ENCODE assay signal across 1 cellular context in the genomic region with DNA sequence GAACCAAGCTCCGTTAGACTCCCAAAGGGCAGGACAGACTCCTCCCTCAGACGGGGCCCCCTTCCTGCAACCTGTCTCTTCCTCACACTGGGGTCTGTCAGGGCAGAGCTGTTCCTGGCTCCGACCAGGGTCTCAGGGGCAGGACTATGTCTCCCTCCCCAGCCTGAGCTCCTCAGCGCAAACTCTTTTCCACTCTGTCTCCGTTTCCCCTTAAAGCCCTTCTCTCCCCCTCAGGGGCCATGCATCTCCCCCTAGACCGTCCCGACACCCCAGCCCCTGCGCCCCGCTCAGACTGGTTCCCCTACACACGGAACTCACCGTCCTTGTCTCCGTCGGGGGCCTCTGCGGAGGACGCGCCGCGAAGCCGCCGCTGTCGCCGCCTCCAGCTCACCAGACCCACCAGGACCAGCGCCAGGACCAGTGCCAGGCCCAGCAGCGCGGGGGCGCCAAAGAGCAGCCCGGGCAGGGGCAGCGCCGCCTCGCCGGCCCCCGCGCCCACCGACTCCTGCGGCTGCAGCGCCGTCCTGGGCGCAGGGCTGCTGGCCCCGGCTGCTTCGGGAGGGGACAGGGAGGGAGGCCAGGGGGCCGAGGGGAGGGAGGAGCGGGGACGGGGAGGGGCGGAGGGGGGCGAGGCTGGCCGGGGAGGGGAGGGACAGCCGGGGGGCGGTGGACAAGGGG.
TF ChIP-seq lines count a peak whose summit lies in the region.

No MANE protein-coding gene starts in this region.

TF ChIP-seq in GM12878, 131 proteins besides CTCF, POLR2A, EP300 and RAD21 (continues in another document):
- TF ChIP-seq SP1 (IDR thresholded peaks at IDR 0.05; ENCODE audit: low read depth, low read length) (no peak), NR2F1 (conservative IDR thresholded peaks at IDR 0.05) (no peak), CREM (IDR thresholded peaks at IDR 0.05; ENCODE audit: low read depth) (0 out of 2 replicates have a peak, but pooled peaks have one; percentile 28), TBL1XR1 (IDR thresholded peaks at IDR 0.05; ENCODE audit: low read depth, low read length) (0 out of 2 replicates have a peak, but pooled peaks have one; percentile 11), TAF1 (IDR thresholded peaks at IDR 0.05; ENCODE audit: borderline replicate concordance, low read depth, low read length) (0 out of 2 replicates have a peak, but pooled peaks have one; percentile 34), CHD4 (IDR thresholded peaks at IDR 0.05) (no peak), RELA (IDR thresholded peaks at IDR 0.05; ENCODE audit: borderline replicate concordance, partially characterized antibody) (no peak), CREB1 (IDR thresholded peaks at IDR 0.05; ENCODE audit: low read depth) (no peak), NFYA (IDR thresholded peaks at IDR 0.05; ENCODE audit: borderline replicate concordance, low read depth, low read length) (no peak), EGR1 (IDR thresholded peaks at IDR 0.05; ENCODE audit: borderline replicate concordance in 1 of 2, low read depth in 2 of 2, low read length in 2 of 2) (peak in 1 of 2 experiments; percentile 40; a peak in 1 of 3 replicates), NRF1 (conservative IDR thresholded peaks at IDR 0.05; ENCODE audit: low read depth, low read length) (no peak), HCFC1 (IDR thresholded peaks at IDR 0.05; ENCODE audit: low read length) (no peak), RBBP5 (conservative IDR thresholded peaks at IDR 0.05) (no peak), RAD51 (IDR thresholded peaks at IDR 0.05) (no peak), ETV6 (conservative IDR thresholded peaks at IDR 0.05 in 1 of 2, IDR thresholded peaks at IDR 0.05 in 1 of 2; ENCODE audit: borderline replicate concordance in 1 of 2, low read depth in 1 of 2) (no peak), CBX3 (IDR thresholded peaks at IDR 0.05; ENCODE audit: borderline replicate concordance, low read depth) (no peak), ZNF217 (IDR thresholded peaks at IDR 0.05) (no peak), EZH2 (IDR thresholded peaks at IDR 0.05; ENCODE audit: borderline replicate concordance, control insufficient read depth, low read depth, low read length) (no peak), ASH2L (IDR thresholded peaks at IDR 0.05; ENCODE audit: borderline replicate concordance, low read depth) (no peak), PAX5 (IDR thresholded peaks at IDR 0.05; ENCODE audit: borderline replicate concordance, low read depth, low read length) (no peak), HDAC2 (IDR thresholded peaks at IDR 0.05) (no peak), MEF2A (IDR thresholded peaks at IDR 0.05; ENCODE audit: insufficient read depth, low read depth, low read length) (no peak), POLR2AphosphoS5 (IDR thresholded peaks at IDR 0.05; ENCODE audit: low read length) (no peak), NFXL1 (IDR thresholded peaks at IDR 0.05; ENCODE audit: borderline replicate concordance) (no peak), SRF (IDR thresholded peaks at IDR 0.05; ENCODE audit: low read depth in 2 of 2, low read length in 2 of 2) (0 out of 4 replicates have a peak, but pooled peaks of 1 of the 2 experiments have one; percentile 13), CHD1 (IDR thresholded peaks at IDR 0.05; ENCODE audit: low read depth, low read length) (peak; percentile 79; the same call in 1 of the 2 replicates), TCF12 (IDR thresholded peaks at IDR 0.05; ENCODE audit: low read depth, low read length) (no peak), FOXK2 (IDR thresholded peaks at IDR 0.05) (no peak), ZNF384 (IDR thresholded peaks at IDR 0.05; ENCODE audit: borderline replicate concordance, low read depth, low read length) (no peak), SUPT20H (IDR thresholded peaks at IDR 0.05; ENCODE audit: borderline replicate concordance, control insufficient read depth, low read depth, low read length) (no peak), SREBF2 (IDR thresholded peaks at IDR 0.05; ENCODE audit: low read length) (no peak), PAX8 (IDR thresholded peaks at IDR 0.05) (no peak), NR2C1 (IDR thresholded peaks at IDR 0.05) (no peak), SREBF1 (IDR thresholded peaks at IDR 0.05; ENCODE audit: low read length) (no peak), DPF2 (IDR thresholded peaks at IDR 0.05) (no peak), JUND (IDR thresholded peaks at IDR 0.05; ENCODE audit: low read depth, low read length) (no peak), BMI1 (IDR thresholded peaks at IDR 0.05; ENCODE audit: borderline replicate concordance) (no peak), ZBED1 (IDR thresholded peaks at IDR 0.05; ENCODE audit: borderline replicate concordance) (no peak), CHD2 (IDR thresholded peaks at IDR 0.05; ENCODE audit: borderline replicate concordance, low read depth, low read length) (0 out of 2 replicates have a peak, but pooled peaks have one; percentile 25), ZNF24 (IDR thresholded peaks at IDR 0.05) (peak; percentile 18; the same call in 1 of the 2 replicates)
- TF ChIP-seq, protein P1, sequence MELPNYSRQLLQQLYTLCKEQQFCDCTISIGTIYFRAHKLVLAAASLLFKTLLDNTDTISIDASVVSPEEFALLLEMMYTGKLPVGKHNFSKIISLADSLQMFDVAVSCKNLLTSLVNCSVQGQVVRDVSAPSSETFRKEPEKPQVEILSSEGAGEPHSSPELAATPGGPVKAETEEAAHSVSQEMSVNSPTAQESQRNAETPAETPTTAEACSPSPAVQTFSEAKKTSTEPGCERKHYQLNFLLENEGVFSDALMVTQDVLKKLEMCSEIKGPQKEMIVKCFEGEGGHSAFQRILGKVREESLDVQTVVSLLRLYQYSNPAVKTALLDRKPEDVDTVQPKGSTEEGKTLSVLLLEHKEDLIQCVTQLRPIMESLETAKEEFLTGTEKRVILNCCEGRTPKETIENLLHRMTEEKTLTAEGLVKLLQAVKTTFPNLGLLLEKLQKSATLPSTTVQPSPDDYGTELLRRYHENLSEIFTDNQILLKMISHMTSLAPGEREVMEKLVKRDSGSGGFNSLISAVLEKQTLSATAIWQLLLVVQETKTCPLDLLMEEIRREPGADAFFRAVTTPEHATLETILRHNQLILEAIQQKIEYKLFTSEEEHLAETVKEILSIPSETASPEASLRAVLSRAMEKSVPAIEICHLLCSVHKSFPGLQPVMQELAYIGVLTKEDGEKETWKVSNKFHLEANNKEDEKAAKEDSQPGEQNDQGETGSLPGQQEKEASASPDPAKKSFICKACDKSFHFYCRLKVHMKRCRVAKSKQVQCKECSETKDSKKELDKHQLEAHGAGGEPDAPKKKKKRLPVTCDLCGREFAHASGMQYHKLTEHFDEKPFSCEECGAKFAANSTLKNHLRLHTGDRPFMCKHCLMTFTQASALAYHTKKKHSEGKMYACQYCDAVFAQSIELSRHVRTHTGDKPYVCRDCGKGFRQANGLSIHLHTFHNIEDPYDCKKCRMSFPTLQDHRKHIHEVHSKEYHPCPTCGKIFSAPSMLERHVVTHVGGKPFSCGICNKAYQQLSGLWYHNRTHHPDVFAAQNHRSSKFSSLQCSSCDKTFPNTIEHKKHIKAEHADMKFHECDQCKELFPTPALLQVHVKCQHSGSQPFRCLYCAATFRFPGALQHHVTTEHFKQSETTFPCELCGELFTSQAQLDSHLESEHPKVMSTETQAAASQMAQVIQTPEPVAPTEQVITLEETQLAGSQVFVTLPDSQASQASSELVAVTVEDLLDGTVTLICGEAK (IDR thresholded peaks at IDR 0.05; ENCODE audit: borderline replicate concordance) = no peak
- TF ChIP-seq, protein P2, sequence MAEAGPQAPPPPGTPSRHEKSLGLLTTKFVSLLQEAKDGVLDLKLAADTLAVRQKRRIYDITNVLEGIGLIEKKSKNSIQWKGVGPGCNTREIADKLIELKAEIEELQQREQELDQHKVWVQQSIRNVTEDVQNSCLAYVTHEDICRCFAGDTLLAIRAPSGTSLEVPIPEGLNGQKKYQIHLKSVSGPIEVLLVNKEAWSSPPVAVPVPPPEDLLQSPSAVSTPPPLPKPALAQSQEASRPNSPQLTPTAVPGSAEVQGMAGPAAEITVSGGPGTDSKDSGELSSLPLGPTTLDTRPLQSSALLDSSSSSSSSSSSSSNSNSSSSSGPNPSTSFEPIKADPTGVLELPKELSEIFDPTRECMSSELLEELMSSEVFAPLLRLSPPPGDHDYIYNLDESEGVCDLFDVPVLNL (IDR thresholded peaks at IDR 0.05; ENCODE audit: low read depth, low read length) = no peak
- TF ChIP-seq, protein P3, sequence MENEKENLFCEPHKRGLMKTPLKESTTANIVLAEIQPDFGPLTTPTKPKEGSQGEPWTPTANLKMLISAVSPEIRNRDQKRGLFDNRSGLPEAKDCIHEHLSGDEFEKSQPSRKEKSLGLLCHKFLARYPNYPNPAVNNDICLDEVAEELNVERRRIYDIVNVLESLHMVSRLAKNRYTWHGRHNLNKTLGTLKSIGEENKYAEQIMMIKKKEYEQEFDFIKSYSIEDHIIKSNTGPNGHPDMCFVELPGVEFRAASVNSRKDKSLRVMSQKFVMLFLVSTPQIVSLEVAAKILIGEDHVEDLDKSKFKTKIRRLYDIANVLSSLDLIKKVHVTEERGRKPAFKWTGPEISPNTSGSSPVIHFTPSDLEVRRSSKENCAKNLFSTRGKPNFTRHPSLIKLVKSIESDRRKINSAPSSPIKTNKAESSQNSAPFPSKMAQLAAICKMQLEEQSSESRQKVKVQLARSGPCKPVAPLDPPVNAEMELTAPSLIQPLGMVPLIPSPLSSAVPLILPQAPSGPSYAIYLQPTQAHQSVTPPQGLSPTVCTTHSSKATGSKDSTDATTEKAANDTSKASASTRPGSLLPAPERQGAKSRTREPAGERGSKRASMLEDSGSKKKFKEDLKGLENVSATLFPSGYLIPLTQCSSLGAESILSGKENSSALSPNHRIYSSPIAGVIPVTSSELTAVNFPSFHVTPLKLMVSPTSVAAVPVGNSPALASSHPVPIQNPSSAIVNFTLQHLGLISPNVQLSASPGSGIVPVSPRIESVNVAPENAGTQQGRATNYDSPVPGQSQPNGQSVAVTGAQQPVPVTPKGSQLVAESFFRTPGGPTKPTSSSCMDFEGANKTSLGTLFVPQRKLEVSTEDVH (IDR thresholded peaks at IDR 0.05; ENCODE audit: low read depth, partially characterized antibody) = no peak
- TF ChIP-seq, protein P4, sequence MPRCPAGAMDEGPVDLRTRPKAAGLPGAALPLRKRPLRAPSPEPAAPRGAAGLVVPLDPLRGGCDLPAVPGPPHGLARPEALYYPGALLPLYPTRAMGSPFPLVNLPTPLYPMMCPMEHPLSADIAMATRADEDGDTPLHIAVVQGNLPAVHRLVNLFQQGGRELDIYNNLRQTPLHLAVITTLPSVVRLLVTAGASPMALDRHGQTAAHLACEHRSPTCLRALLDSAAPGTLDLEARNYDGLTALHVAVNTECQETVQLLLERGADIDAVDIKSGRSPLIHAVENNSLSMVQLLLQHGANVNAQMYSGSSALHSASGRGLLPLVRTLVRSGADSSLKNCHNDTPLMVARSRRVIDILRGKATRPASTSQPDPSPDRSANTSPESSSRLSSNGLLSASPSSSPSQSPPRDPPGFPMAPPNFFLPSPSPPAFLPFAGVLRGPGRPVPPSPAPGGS (IDR thresholded peaks at IDR 0.05; ENCODE audit: borderline replicate concordance, insufficient read depth, low read depth, low read length, poor library complexity, severe bottlenecking) = no peak
- TF ChIP-seq, protein P5, sequence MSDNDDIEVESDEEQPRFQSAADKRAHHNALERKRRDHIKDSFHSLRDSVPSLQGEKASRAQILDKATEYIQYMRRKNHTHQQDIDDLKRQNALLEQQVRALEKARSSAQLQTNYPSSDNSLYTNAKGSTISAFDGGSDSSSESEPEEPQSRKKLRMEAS (IDR thresholded peaks at IDR 0.05; ENCODE audit: low read depth, low read length) = no peak
- TF ChIP-seq, protein P6, sequence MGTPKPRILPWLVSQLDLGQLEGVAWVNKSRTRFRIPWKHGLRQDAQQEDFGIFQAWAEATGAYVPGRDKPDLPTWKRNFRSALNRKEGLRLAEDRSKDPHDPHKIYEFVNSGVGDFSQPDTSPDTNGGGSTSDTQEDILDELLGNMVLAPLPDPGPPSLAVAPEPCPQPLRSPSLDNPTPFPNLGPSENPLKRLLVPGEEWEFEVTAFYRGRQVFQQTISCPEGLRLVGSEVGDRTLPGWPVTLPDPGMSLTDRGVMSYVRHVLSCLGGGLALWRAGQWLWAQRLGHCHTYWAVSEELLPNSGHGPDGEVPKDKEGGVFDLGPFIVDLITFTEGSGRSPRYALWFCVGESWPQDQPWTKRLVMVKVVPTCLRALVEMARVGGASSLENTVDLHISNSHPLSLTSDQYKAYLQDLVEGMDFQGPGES (IDR thresholded peaks at IDR 0.05) = no peak
- TF ChIP-seq, protein P7, sequence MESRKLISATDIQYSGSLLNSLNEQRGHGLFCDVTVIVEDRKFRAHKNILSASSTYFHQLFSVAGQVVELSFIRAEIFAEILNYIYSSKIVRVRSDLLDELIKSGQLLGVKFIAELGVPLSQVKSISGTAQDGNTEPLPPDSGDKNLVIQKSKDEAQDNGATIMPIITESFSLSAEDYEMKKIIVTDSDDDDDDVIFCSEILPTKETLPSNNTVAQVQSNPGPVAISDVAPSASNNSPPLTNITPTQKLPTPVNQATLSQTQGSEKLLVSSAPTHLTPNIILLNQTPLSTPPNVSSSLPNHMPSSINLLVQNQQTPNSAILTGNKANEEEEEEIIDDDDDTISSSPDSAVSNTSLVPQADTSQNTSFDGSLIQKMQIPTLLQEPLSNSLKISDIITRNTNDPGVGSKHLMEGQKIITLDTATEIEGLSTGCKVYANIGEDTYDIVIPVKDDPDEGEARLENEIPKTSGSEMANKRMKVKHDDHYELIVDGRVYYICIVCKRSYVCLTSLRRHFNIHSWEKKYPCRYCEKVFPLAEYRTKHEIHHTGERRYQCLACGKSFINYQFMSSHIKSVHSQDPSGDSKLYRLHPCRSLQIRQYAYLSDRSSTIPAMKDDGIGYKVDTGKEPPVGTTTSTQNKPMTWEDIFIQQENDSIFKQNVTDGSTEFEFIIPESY (IDR thresholded peaks at IDR 0.05) = no peak
- TF ChIP-seq, protein P8, sequence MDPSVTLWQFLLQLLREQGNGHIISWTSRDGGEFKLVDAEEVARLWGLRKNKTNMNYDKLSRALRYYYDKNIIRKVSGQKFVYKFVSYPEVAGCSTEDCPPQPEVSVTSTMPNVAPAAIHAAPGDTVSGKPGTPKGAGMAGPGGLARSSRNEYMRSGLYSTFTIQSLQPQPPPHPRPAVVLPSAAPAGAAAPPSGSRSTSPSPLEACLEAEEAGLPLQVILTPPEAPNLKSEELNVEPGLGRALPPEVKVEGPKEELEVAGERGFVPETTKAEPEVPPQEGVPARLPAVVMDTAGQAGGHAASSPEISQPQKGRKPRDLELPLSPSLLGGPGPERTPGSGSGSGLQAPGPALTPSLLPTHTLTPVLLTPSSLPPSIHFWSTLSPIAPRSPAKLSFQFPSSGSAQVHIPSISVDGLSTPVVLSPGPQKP (IDR thresholded peaks at IDR 0.05; ENCODE audit: low read depth, low read length) = no peak
